In the genomic region with DNA sequence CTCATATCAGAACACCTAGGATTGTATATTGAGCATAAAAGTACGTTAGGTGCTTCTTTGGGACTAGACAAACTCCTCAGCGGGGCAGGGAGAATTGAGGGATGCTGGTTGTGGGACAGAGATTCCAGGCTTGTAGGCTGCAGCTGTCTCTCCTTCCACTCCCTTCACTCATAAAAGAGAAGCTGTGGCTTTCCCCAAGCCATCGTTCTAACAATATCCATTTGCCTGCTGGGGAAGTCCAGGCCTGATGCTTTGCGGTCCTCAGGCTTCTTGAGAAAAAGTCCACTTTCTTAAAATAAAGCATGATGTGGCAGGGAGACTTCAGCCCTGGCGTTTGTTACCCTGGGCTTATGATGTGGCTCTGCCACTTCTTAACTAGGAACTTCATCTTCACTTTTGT, we compare ENCODE assay signal across 17 cellular contexts.
"Had no signal": no experiment of that assay in that cellular context is flagged by ENCODE, and none has a peak within 500 bp of the region (broad histone marks: within the 10 kb centered on the region; RNA-seq: fewer than 3 reads in every experiment).

No MANE protein-coding gene starts in this region.

- H3K27me3 ChIP-seq: neural progenitor cell, sigmoid colon, suprapubic skin, thyroid gland, vagina had no signal

- H3K4me1 ChIP-seq: lower lobe of right lung, psoas muscle, spleen, thyroid gland had no signal

- H2AFZ ChIP-seq: neural progenitor cell had no signal

- H3K36me3 ChIP-seq: lower lobe of right lung, neural progenitor cell, sigmoid colon, spleen, suprapubic skin, thyroid gland, vagina had no signal

- H3K4me3 ChIP-seq: lower lobe of right lung, neural progenitor cell, psoas muscle, sigmoid colon, skin epidermis, spleen, suprapubic skin, thyroid gland, vagina had no signal

- DNase-seq: cortex of kidney; effector CD4-positive, alpha-beta T cell; head of caudate nucleus; left ventricle myocardium superior; lower lobe of right lung; naive thymus-derived CD4-positive, alpha-beta T cell; psoas muscle; right cardiac atrium; sigmoid colon; spleen; stimulated activated CD4-positive, alpha-beta T cell treated with anti-CD3 and anti-CD28 coated beads, Interleukin-4, amount 100 ng/mL, for 4 hours; thyroid gland had no signal

- H3K9ac ChIP-seq: neural progenitor cell had no signal

- H3K4me2 ChIP-seq: neural progenitor cell had no signal

- H3K27ac ChIP-seq: lower lobe of right lung, neural progenitor cell, psoas muscle, sigmoid colon, skin epidermis, spleen, suprapubic skin, thyroid gland, vagina had no signal

- ATAC-seq: left ventricle myocardium superior; lower lobe of right lung; naive thymus-derived CD4-positive, alpha-beta T cell; psoas muscle; right cardiac atrium; stimulated activated memory B cell treated with anti-CD40 and anti-IgM and Interleukin-4, amounts not matched to agents 10 μg/mL and 1 μg/mL and 100 μg/mL, for 72 hours had no signal

- H3K9me3 ChIP-seq: lower lobe of right lung, psoas muscle, sigmoid colon, spleen, suprapubic skin, thyroid gland, vagina had no signal
